12 cellular contexts compared by ENCODE assay signal in genomic region chr4:40204507-40205258, GRCh38. TPM values are rescaled to one million over a fixed set of nuclear protein-coding genes. Genes with fewer than 3 reads are reported as not detected.
DNase-seq lines count a peak whose midpoint lies in the region; ATAC-seq lines count a peak whose summit lies in the region.
"Had no signal": no experiment of that assay in that cellular context is flagged by ENCODE, and none has a peak within 500 bp of the region (broad histone marks: within the 10 kb centered on the region; RNA-seq: fewer than 3 reads in every experiment).

No MANE protein-coding gene starts in this region.

- no peaks in the 10 kb centered on the region for H3K27me3 ChIP-seq in BLaER1 treated with 17β-estradiol and CSF1 and Interleukin-3, amounts not matched to agents 10 nM and 100 nM
- no peaks in the 10 kb centered on the region for H3K27me3 ChIP-seq in mononuclear cell (ENCODE audit: insufficient read depth, low read length)
- H3K27me3 ChIP-seq: sigmoid colon had no signal

- peak overlapping the region; percentile 76 to 91 (median 82) for H3K27ac ChIP-seq in BLaER1 treated with 17β-estradiol and CSF1 and Interleukin-3, amounts not matched to agents 10 nM and 100 nM
- H3K27ac ChIP-seq: sigmoid colon had no signal

- H3K9me3 Mint-ChIP-seq in IgD-negative memory B cell, result no peaks in the 10 kb centered on the region
- no peaks in the 10 kb centered on the region for H3K9me3 Mint-ChIP-seq in activated CD4-positive, alpha-beta memory T cell treated with anti-CD3 and anti-CD28 coated beads, Interleukin-2, amount 10 ng/mL, durations not matched to agents 7 days and 5 days

- CTCF ChIA-PET in activated CD4-positive, alpha-beta memory T cell treated with anti-CD3 and anti-CD28 coated beads, Interleukin-2, amount 10 ng/mL, durations not matched to agents 7 days and 5 days (lab: Charles Lee), result interaction anchor here (1.2 to 6.5 kb wide), 8 partner anchors 24 to 148 kb away, joined by 4 to 44 read pairs (median 6); partner anchors contain the start of gene N4BP2

- ATAC-seq in HG02884 (IDR thresholded peaks at IDR 0.05; ENCODE audit: unreplicated experiment), result no peak

- H3K4me1 Mint-ChIP-seq in IgD-negative memory B cell, result peaks cover 56 to 70% (median 65%) of the 10 kb centered on the region in 3 donors
- peaks cover 57% of the 10 kb centered on the region for H3K4me1 Mint-ChIP-seq in activated CD4-positive, alpha-beta memory T cell treated with anti-CD3 and anti-CD28 coated beads, Interleukin-2, amount 10 ng/mL, durations not matched to agents 7 days and 5 days

- peaks cover 0 to 3% (median 0%) of the 10 kb centered on the region in 11 experiments; a peak in 1 of 22 replicates for H3K9me3 ChIP-seq in BLaER1 treated with 17β-estradiol and CSF1 and Interleukin-3, amounts not matched to agents 10 nM and 100 nM (replicated peaks in 1 of 11)
- H3K9me3 ChIP-seq in mononuclear cell (ENCODE audit: low read depth, low read length), result no peaks in the 10 kb centered on the region
- H3K9me3 ChIP-seq: sigmoid colon had no signal

- peaks cover 77 to 90% (median 81%) of the 10 kb centered on the region in 10 experiments for H3K4me1 ChIP-seq in BLaER1 treated with 17β-estradiol and CSF1 and Interleukin-3, amounts not matched to agents 10 nM and 100 nM
- peaks cover 79% of the 10 kb centered on the region for H3K4me1 ChIP-seq in mononuclear cell (ENCODE audit: insufficient read depth, low read length)
- H3K4me1 ChIP-seq: sigmoid colon had no signal

- H3K4me3 ChIP-seq in BLaER1 treated with 17β-estradiol and CSF1 and Interleukin-3, amounts not matched to agents 10 nM and 100 nM, result peak overlapping the region in 5 of 10 experiments; percentile 42 to 56 (median 48); a peak in 7 of 20 replicates
- peak overlapping the region; percentile 22 for H3K4me3 ChIP-seq in mononuclear cell (ENCODE audit: low read length)
- H3K4me3 ChIP-seq: sigmoid colon had no signal

- H3K4me2 ChIP-seq in BLaER1 treated with 17β-estradiol and CSF1 and Interleukin-3, amounts not matched to agents 10 nM and 100 nM, result peak overlapping the region; percentile 78 to 98 (median 92)

- peak overlapping the region; percentile 86 to 91 (median 89) for H3K27ac Mint-ChIP-seq in IgD-negative memory B cell
- peak overlapping the region; percentile 99 for H3K27ac Mint-ChIP-seq in activated CD4-positive, alpha-beta memory T cell treated with anti-CD3 and anti-CD28 coated beads, Interleukin-2, amount 10 ng/mL, durations not matched to agents 7 days and 5 days

- H4K20me1 ChIP-seq in BLaER1 treated with 17β-estradiol and CSF1 and Interleukin-3, amounts not matched to agents 10 nM and 100 nM, result peaks cover 0 to 44% (median 10%) of the 10 kb centered on the region in 11 experiments; a peak in 10 of 22 replicates

- H3K9ac ChIP-seq in BLaER1 treated with 17β-estradiol and CSF1 and Interleukin-3, amounts not matched to agents 10 nM and 100 nM, result peak overlapping the region; percentile 49 to 78 (median 68); a peak in 20 of 22 replicates

- peaks cover 0 to 12% (median 5%) of the 10 kb centered on the region in 11 experiments; a peak in 10 of 22 replicates for H3K36me3 ChIP-seq in BLaER1 treated with 17β-estradiol and CSF1 and Interleukin-3, amounts not matched to agents 10 nM and 100 nM
- H3K36me3 ChIP-seq: sigmoid colon had no signal

- POLR2A ChIA-PET in activated CD4-positive, alpha-beta memory T cell treated with anti-CD3 and anti-CD28 coated beads, Interleukin-2, amount 10 ng/mL, durations not matched to agents 7 days and 5 days (lab: Charles Lee), result interaction anchor here (0.6 to 15.0 kb wide), 16 partner anchors 8 to 507 kb away, joined by 3 to 403 read pairs (median 12); partner anchors contain the start of genes N4BP2, RHOH and UBE2K

- H3K27me3 Mint-ChIP-seq in IgD-negative memory B cell, result no peaks in the 10 kb centered on the region
- no peaks in the 10 kb centered on the region for H3K27me3 Mint-ChIP-seq in activated CD4-positive, alpha-beta memory T cell treated with anti-CD3 and anti-CD28 coated beads, Interleukin-2, amount 10 ng/mL, durations not matched to agents 7 days and 5 days

- peak overlapping the region; percentile 79 to 97 (median 90) for H3K4me3 Mint-ChIP-seq in IgD-negative memory B cell
- peak overlapping the region; percentile 97 for H3K4me3 Mint-ChIP-seq in activated CD4-positive, alpha-beta memory T cell treated with anti-CD3 and anti-CD28 coated beads, Interleukin-2, amount 10 ng/mL, durations not matched to agents 7 days and 5 days

- DNase-seq in activated CD4-positive, alpha-beta memory T cell treated with anti-CD3 and anti-CD28 coated beads, Interleukin-2, amount 10 ng/mL, durations not matched to agents 7 days and 5 days, result no peak
- no peak for DNase-seq in hepatic stellate cell (ENCODE audit: low spot score)
- DNase-seq in iPS-NIHi11 (ENCODE audit: low spot score), result no peak
- DNase-seq in COR-L47 (lab: John Stamatoyannopoulos, UW), result no peak
- DNase-seq: cerebellar nuclear complex, NCI-H1105 treated with DMSO at 0.1 percent for 48 hours, NCI-H524, sigmoid colon had no signal

- H3K36me3 Mint-ChIP-seq in IgD-negative memory B cell, result peaks cover 14% of the 10 kb centered on the region
- peaks cover 83% of the 10 kb centered on the region for H3K36me3 Mint-ChIP-seq in activated CD4-positive, alpha-beta memory T cell treated with anti-CD3 and anti-CD28 coated beads, Interleukin-2, amount 10 ng/mL, durations not matched to agents 7 days and 5 days (ENCODE audit: low read depth)

RNA-seq across cellular contexts. Expression of gene RHOH, which starts 7.9 kb away (rescaled TPM):
- polyA plus RNA-seq in IgD-negative memory B cell, result 255 TPM
- total RNA-seq in activated CD4-positive, alpha-beta memory T cell treated with anti-CD3 and anti-CD28 coated beads, Interleukin-2, amount 10 ng/mL, durations not matched to agents 7 days and 5 days, result 100 to 1,000 TPM; 125 to 126 TPM
- 164 TPM for total RNA-seq in mononuclear cell
